In genomic region chr14:85987292-85987691, GRCh38 we compare ENCODE assay signal across 32 cellular contexts.
"Had no signal": no experiment of that assay in that cellular context is flagged by ENCODE, and none has a peak within 500 bp of the region (broad histone marks: within the 10 kb centered on the region; RNA-seq: fewer than 3 reads in every experiment).

No MANE protein-coding gene starts in this region.

- H3K4me3 ChIP-seq: adrenal gland, K562, MG63, SJCRH30, SK-N-MC had no signal

- H3K27me3 Mint-ChIP-seq: activated B cell treated with CpG ODN at 0.5 μM for 24 hours; activated CD4-positive, alpha-beta memory T cell treated with anti-CD3 and anti-CD28 coated beads for 36 hours; brain had no signal

- H3K9me3 ChIP-seq: adrenal gland, MG63, SJCRH30 had no signal

- H3K27me3 ChIP-seq: adrenal gland, MG63, SJCRH30 had no signal

- H3K36me3 ChIP-seq: adrenal gland, MG63, SJCRH30 had no signal

- DNase-seq: activated B cell treated with CpG ODN at 0.5 μM for 24 hours; activated CD4-positive, alpha-beta memory T cell treated with anti-CD3 and anti-CD28 coated beads for 36 hours; activated CD4-positive, alpha-beta T cell treated with anti-CD3 and anti-CD28 coated beads for 4 hours; activated CD4-positive, alpha-beta T cell treated with anti-CD3 and anti-CD28 coated beads, Interleukin-2, amount 50 U/mL, for 1 hour; activated CD4-positive, CD25-positive, alpha-beta regulatory T cell treated with anti-CD3 and anti-CD28 coated beads, Interleukin-2, amount 50 U/mL, for 72 hours; activated CD8-positive, alpha-beta memory T cell treated with anti-CD3 and anti-CD28 coated beads, Interleukin-2, amount 50 U/mL, for 4 hours; activated gamma-delta T cell treated with Interleukin-2 at 50 U/mL for 16 hours; activated naive CD4-positive, alpha-beta T cell treated with anti-CD3 and anti-CD28 coated beads for 36 hours; activated T-cell treated with anti-CD3 and anti-CD28 coated beads for 4 hours; activated T-cell treated with anti-CD3 and anti-CD28 coated beads, Interleukin-2, amount 50 U/mL, for 4 hours; adrenal gland; central memory CD4-positive, alpha-beta T cell; MG63; NCI-H1048; NCI-H1105 treated with DMSO at 0.1 percent for 48 hours; NCI-H1436; NCI-H1694; NCI-H1930; NCI-H2081 treated with DMSO at 0.1 percent for 48 hours; NCI-H2171; NCI-H446 treated with DMSO at 0.1 percent for 48 hours; NCI-H524; SHP77; SJCRH30 had no signal

- H3K4me3 Mint-ChIP-seq: activated B cell treated with CpG ODN at 0.5 μM for 24 hours; activated CD4-positive, alpha-beta memory T cell treated with anti-CD3 and anti-CD28 coated beads for 36 hours; activated naive CD4-positive, alpha-beta T cell treated with anti-CD3 and anti-CD28 coated beads for 36 hours; activated T-cell treated with anti-CD3 and anti-CD28 coated beads, Interleukin-2, amount 50 U/mL, for 4 hours; activated T-helper 1 cell treated with anti-CD3 and anti-CD28 coated beads, Interleukin-12 subunit alpha, Interleukin-12 subunit beta, Interleukin-2, Interleukin-4 antibody, amounts not matched to agents 30 ng/mL and 10 ng/mL and 1 ng/mL, durations not matched to agents 14 hours and 24 hours and 36 hours; brain; T-helper 2 cell treated with Interferon-gamma antibody and Interleukin-4, amounts not matched to agents 5 μg/mL and 100 μg/mL, for 36 hours had no signal

- H3K9me3 Mint-ChIP-seq: activated B cell treated with CpG ODN at 0.5 μM for 24 hours; activated CD4-positive, alpha-beta memory T cell treated with anti-CD3 and anti-CD28 coated beads for 36 hours; activated T-cell treated with anti-CD3 and anti-CD28 coated beads, Interleukin-2, amount 50 U/mL, for 4 hours; brain; T-helper 2 cell treated with Interferon-gamma antibody and Interleukin-4, amounts not matched to agents 5 μg/mL and 100 μg/mL, for 36 hours had no signal

- H3K27ac Mint-ChIP-seq: activated B cell treated with CpG ODN at 0.5 μM for 24 hours; activated CD4-positive, alpha-beta memory T cell treated with anti-CD3 and anti-CD28 coated beads for 36 hours; activated naive CD4-positive, alpha-beta T cell treated with anti-CD3 and anti-CD28 coated beads for 36 hours; activated naive CD4-positive, alpha-beta T cell treated with anti-CD3 and anti-CD28 coated beads, Interleukin-2, amount 50 U/mL, for 72 hours; activated T-helper 1 cell treated with anti-CD3 and anti-CD28 coated beads, Interleukin-12 subunit alpha, Interleukin-12 subunit beta, Interleukin-2, Interleukin-4 antibody, amounts not matched to agents 30 ng/mL and 10 ng/mL and 1 ng/mL, durations not matched to agents 14 hours and 24 hours and 36 hours; brain; T-helper 2 cell treated with Interferon-gamma antibody and Interleukin-4, amounts not matched to agents 5 μg/mL and 100 μg/mL, for 36 hours had no signal

- FAIRE-seq: bronchial epithelial cell, K562, TTC549 had no signal

- H3K4me1 Mint-ChIP-seq: activated B cell treated with CpG ODN at 0.5 μM for 24 hours, brain had no signal

- H3K36me3 Mint-ChIP-seq: brain had no signal

- H3K27ac ChIP-seq: adrenal gland, SJCRH30, SK-N-MC had no signal

- H3K4me1 ChIP-seq: adrenal gland, SJCRH30 had no signal
